19 cellular contexts compared by ENCODE assay signal in the genomic region with DNA sequence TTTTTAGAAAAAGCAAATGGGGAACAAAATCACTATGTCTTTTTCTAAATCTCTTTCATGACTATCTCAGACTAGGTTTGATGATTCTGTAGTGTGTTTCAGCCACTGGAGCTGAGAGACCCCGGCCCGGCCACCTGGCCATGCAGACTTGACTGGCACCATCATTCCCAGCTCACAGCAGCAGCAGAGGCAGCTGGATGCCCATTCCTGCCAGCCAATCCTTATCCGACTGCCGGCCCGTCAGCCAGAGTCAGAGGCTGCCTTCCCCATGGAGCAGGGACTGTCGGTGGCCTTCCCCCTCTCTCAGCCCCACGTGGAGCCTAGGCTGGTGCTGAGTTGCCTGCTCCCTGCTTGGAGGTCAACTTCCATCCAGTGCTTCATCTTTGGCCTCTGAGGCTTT.
"Had no signal": no experiment of that assay in that cellular context is flagged by ENCODE, and none has a peak within 500 bp of the region (broad histone marks: within the 10 kb centered on the region; RNA-seq: fewer than 3 reads in every experiment).

No MANE protein-coding gene starts in this region.

- H3K27ac ChIP-seq: neural progenitor cell, parathyroid adenoma, psoas muscle had no signal

- H3K27ac Mint-ChIP-seq: neural progenitor cell, type B pancreatic cell had no signal

- H2AFZ ChIP-seq: neural progenitor cell, parathyroid adenoma had no signal

- H3K36me3 ChIP-seq: heart left ventricle, neural progenitor cell, spleen had no signal

- H3K27me3 ChIP-seq: heart left ventricle, neural progenitor cell, spleen had no signal

- H3K4me3 ChIP-seq: heart left ventricle, mucosa of descending colon, neural progenitor cell, psoas muscle, spleen had no signal

- ATAC-seq: esophagus mucosa; mucosa of descending colon; naive thymus-derived CD8-positive, alpha-beta T cell; psoas muscle; sciatic nerve had no signal

- H3K9ac ChIP-seq: neural progenitor cell, parathyroid adenoma had no signal

- H3K4me3 Mint-ChIP-seq: naive thymus-derived CD8-positive, alpha-beta T cell; neural progenitor cell; type B pancreatic cell had no signal

- H3K9me3 Mint-ChIP-seq: naive thymus-derived CD8-positive, alpha-beta T cell; neural progenitor cell; type B pancreatic cell had no signal

- H3K4me2 ChIP-seq: neural progenitor cell had no signal

- H3K4me1 ChIP-seq: neural progenitor cell, parathyroid adenoma, psoas muscle had no signal

- DNase-seq: cortex of kidney; effector memory CD4-positive, alpha-beta T cell; heart left ventricle; hippocampal formation; mucosa of descending colon; naive thymus-derived CD8-positive, alpha-beta T cell; occipital lobe; psoas muscle; retina; spleen; stimulated activated CD4-positive, alpha-beta T cell treated with anti-CD3 and anti-CD28 coated beads, Interleukin-15, amount 100 ng/mL, for 24 hours; stimulated activated CD4-positive, alpha-beta T cell treated with anti-CD3 and anti-CD28 coated beads, Interleukin-1b, Interleukin-23, amount 100 ng/mL, for 48 hours; stimulated activated CD4-positive, alpha-beta T cell treated with anti-CD3 and anti-CD28 coated beads, Interleukin-4, amount 100 ng/mL, for 24 hours; stimulated activated naive CD4-positive, alpha-beta T cell treated with Interleukin-2 at 50 U/mL for 16 hours had no signal

- H3K36me3 Mint-ChIP-seq: naive thymus-derived CD8-positive, alpha-beta T cell; neural progenitor cell; type B pancreatic cell had no signal

- H3K9me3 ChIP-seq: heart left ventricle, mucosa of descending colon, psoas muscle, spleen had no signal
